ENCODE assay signal across 12 cellular contexts in genomic region chr12:47087088-47087688, GRCh38. TPM values are rescaled to one million over a fixed set of nuclear protein-coding genes. Genes with fewer than 3 reads are reported as not detected.
DNase-seq lines count a peak whose midpoint lies in the region; ATAC-seq and TF ChIP-seq lines count a peak whose summit lies in the region.
"Had no signal": no experiment of that assay in that cellular context is flagged by ENCODE, and none has a peak within 500 bp of the region (broad histone marks: within the 10 kb centered on the region; RNA-seq: fewer than 3 reads in every experiment).

No MANE protein-coding gene starts in this region.

- H3K9me3 ChIP-seq in upper lobe of right lung: no peaks in the 10 kb centered on the region

- TF ChIP-seq CTCF in foreskin keratinocyte (conservative IDR thresholded peaks at IDR 0.05) (no peak), upper lobe of right lung (IDR thresholded peaks at IDR 0.05) (no peak)

- intact Hi-C loops in upper lobe of right lung (cut with DNase I): no loop called here

- peaks cover 58% of the 10 kb centered on the region for H3K4me1 Mint-ChIP-seq in activated naive CD8-positive, alpha-beta T cell (ENCODE audit: low read depth)
- peaks cover 54% of the 10 kb centered on the region for H3K4me1 Mint-ChIP-seq in activated naive CD8-positive, alpha-beta T cell treated with anti-CD3 and anti-CD28 coated beads for 36 hours

- peaks cover 13% of the 10 kb centered on the region for H3K9me3 Mint-ChIP-seq in activated naive CD8-positive, alpha-beta T cell (ENCODE audit: low read depth)
- H3K9me3 Mint-ChIP-seq in activated naive CD8-positive, alpha-beta T cell treated with anti-CD3 and anti-CD28 coated beads for 36 hours: peaks cover 18% of the 10 kb centered on the region

- H3K27ac Mint-ChIP-seq in activated naive CD8-positive, alpha-beta T cell: peak overlapping the region; percentile 99
- H3K27ac Mint-ChIP-seq in activated naive CD8-positive, alpha-beta T cell treated with anti-CD3 and anti-CD28 coated beads for 36 hours: no peak overlapping the region
- H3K27ac Mint-ChIP-seq: T-helper 17 cell had no signal

- H3K27ac ChIP-seq in foreskin keratinocyte: peak overlapping the region; percentile 68
- H3K27ac ChIP-seq in upper lobe of right lung: no peak overlapping the region

- H3K36me3 ChIP-seq in upper lobe of right lung: no peaks in the 10 kb centered on the region

- no peaks in the 10 kb centered on the region for H3K27me3 ChIP-seq in foreskin keratinocyte
- H3K27me3 ChIP-seq in upper lobe of right lung: no peaks in the 10 kb centered on the region

- H3K27me3 Mint-ChIP-seq in activated naive CD8-positive, alpha-beta T cell: no peaks in the 10 kb centered on the region
- no peaks in the 10 kb centered on the region for H3K27me3 Mint-ChIP-seq in activated naive CD8-positive, alpha-beta T cell treated with anti-CD3 and anti-CD28 coated beads for 36 hours
- H3K27me3 Mint-ChIP-seq: T-helper 17 cell had no signal

- no peak overlapping the region for H3K4me3 Mint-ChIP-seq in activated naive CD8-positive, alpha-beta T cell
- no peak overlapping the region for H3K4me3 Mint-ChIP-seq in activated naive CD8-positive, alpha-beta T cell treated with anti-CD3 and anti-CD28 coated beads for 36 hours
- H3K4me3 Mint-ChIP-seq: T-helper 17 cell had no signal

- no peak for DNase-seq in activated naive CD8-positive, alpha-beta T cell treated with anti-CD3 and anti-CD28 coated beads for 36 hours
- DNase-seq in SHP77 (lab: John Stamatoyannopoulos, UW) (peak; percentile 33 to 37), foreskin keratinocyte (no peak), epidermal melanocyte (ENCODE audit: insufficient read length, low spot score) (no peak), upper lobe of right lung (no peak)
- DNase-seq: ACHN; activated naive CD4-positive, alpha-beta T cell treated with anti-CD3 and anti-CD28 coated beads, Interleukin-2, amount 50 U/mL, for 16 hours; DND-41; T-helper 17 cell had no signal

- H3K4me3 ChIP-seq in upper lobe of right lung: no peak overlapping the region

- peaks cover 9% of the 10 kb centered on the region for H3K36me3 Mint-ChIP-seq in activated naive CD8-positive, alpha-beta T cell
- H3K36me3 Mint-ChIP-seq in activated naive CD8-positive, alpha-beta T cell treated with anti-CD3 and anti-CD28 coated beads for 36 hours: peaks cover 30% of the 10 kb centered on the region

- ATAC-seq in foreskin keratinocyte (no peak), upper lobe of right lung (no peak), HG03097 (IDR thresholded peaks at IDR 0.05; ENCODE audit: low FRiP score, unreplicated experiment) (no peak), HG02763 (IDR thresholded peaks at IDR 0.05; ENCODE audit: unreplicated experiment) (no peak)
- ATAC-seq: T-helper 17 cell had no signal

- peaks cover 60% of the 10 kb centered on the region for H3K4me1 ChIP-seq in foreskin keratinocyte
- peaks cover 26% of the 10 kb centered on the region for H3K4me1 ChIP-seq in upper lobe of right lung

RNA-seq across cellular contexts. Expression of gene AMIGO2, which starts 7.4 kb away (rescaled TPM):
- total RNA-seq in activated naive CD8-positive, alpha-beta T cell treated with anti-CD3 and anti-CD28 coated beads for 36 hours: 10 to 100 TPM; 19.0 to 20.6 TPM
- total RNA-seq in foreskin keratinocyte: 68.7 and 92.9 TPM in 2 replicates
- polyA plus RNA-seq in foreskin keratinocyte: 42.7 and 48.4 TPM in 2 replicates
- total RNA-seq in upper lobe of right lung: 22.8 TPM

RNA-seq across cellular contexts. Expression of gene PCED1B, which starts 7.8 kb away (rescaled TPM):
- total RNA-seq in activated naive CD8-positive, alpha-beta T cell treated with anti-CD3 and anti-CD28 coated beads for 36 hours: 100 to 1,000 TPM; 117 TPM
- total RNA-seq in foreskin keratinocyte: 3.4 and 4.8 TPM in 2 replicates
- polyA plus RNA-seq in foreskin keratinocyte: 6.0 and 7.1 TPM in 2 replicates
- total RNA-seq in upper lobe of right lung: 7.6 TPM

Comparison
In these comparisons a context has a peak if more than half of its experiments do, and no peak if none do; other contexts are left out.
1. DNase-seq: peak in SHP77 (2 of 2); none in activated naive CD8-positive, alpha-beta T cell treated with anti-CD3 and anti-CD28 coated beads for 36 hours (single experiment), foreskin keratinocyte (0 of 2), epidermal melanocyte (single experiment) and upper lobe of right lung (single experiment).
2. RNA of gene PCED1B, which starts 7.8 kb away (total RNA-seq): 117 TPM in activated naive CD8-positive, alpha-beta T cell treated with anti-CD3 and anti-CD28 coated beads for 36 hours; 7.6 TPM in upper lobe of right lung (single experiment) and 3.4 to 4.8 TPM in foreskin keratinocyte; every median in the first group is over 10 times any median in the second.